ENCODE assay signal across 8 cellular contexts in genomic region chr4:183658362-183659028, GRCh38. TPM values are rescaled to one million over a fixed set of nuclear protein-coding genes. Genes with fewer than 3 reads are reported as not detected.
A peak's percentile ranks its signal among the peaks of the same experiment; 100 is the strongest.
DNase-seq lines count a peak whose midpoint lies in the region; ATAC-seq and TF ChIP-seq lines count a peak whose summit lies in the region.

No MANE protein-coding gene starts in this region.

- no peaks in the 10 kb centered on the region; the same call in 1 of the 2 replicates for H3K36me3 ChIP-seq in PC-3 (ENCODE audit: low read depth, low read length)
- H3K36me3 ChIP-seq in skeletal muscle tissue (ENCODE audit: control insufficient read depth in 3 of 3, insufficient read depth in 3 of 3, low read length in 3 of 3) = peaks cover 0 to 14% (median 5%) of the 10 kb centered on the region in 3 donors

- intact Hi-C loops in PC-3 (cut with micrococcal nuclease) = loop anchor here (2.0 to 5.0 kb wide), 2 partner anchors 22 to 104 kb away; no protein-coding TSS in a partner anchor

- H3K9ac ChIP-seq in PC-3 (ENCODE audit: low read length) (peak overlapping the region; percentile 88), skeletal muscle tissue (ENCODE audit: low read depth in 1 of 3, low read length in 3 of 3) (peak overlapping the region; percentile 83 to 97 (median 90))

- ATAC-seq in PC-3 = peak; percentile 16
- no peak for ATAC-seq in activated CD4-positive, CD25-positive, alpha-beta regulatory T cell treated with anti-CD3 and anti-CD28 coated beads, Interleukin-2, amount 50 U/mL, for 24 hours

- H3K4me1 ChIP-seq in PC-3 (ENCODE audit: insufficient read depth, low read length) (peaks cover 9% of the 10 kb centered on the region), skeletal muscle tissue (ENCODE audit: control insufficient read depth in 3 of 3, insufficient read depth in 3 of 3, low read length in 3 of 3) (peaks cover 8 to 11% (median 11%) of the 10 kb centered on the region in 3 donors)

- H3F3A ChIP-seq in PC-3 (ENCODE audit: low read length, unreplicated experiment) = no peaks in the 10 kb centered on the region

- H3K27ac ChIP-seq in PC-3 (ENCODE audit: low read length) = 0 out of 2 replicates have a peak overlapping the region, but pooled peaks have one; percentile 11
- peak overlapping the region; percentile 91 for H3K27ac ChIP-seq in skeletal muscle tissue (ENCODE audit: low read depth, low read length)

- no peak for TF ChIP-seq CTCF in GM10248 (IDR thresholded peaks at IDR 0.05; ENCODE audit: control extremely low read depth, extremely low read depth, low read depth, missing control alignments)
- no peak for TF ChIP-seq CTCF in PC-3 (conservative IDR thresholded peaks at IDR 0.05; ENCODE audit: low read depth, low read length)

- H3K9me3 ChIP-seq in PC-3 (ENCODE audit: low read length) = no peaks in the 10 kb centered on the region
- no peaks in the 10 kb centered on the region for H3K9me3 ChIP-seq in iPS-18c (ENCODE audit: control insufficient read depth, insufficient read depth, low read length)
- no peaks in the 10 kb centered on the region for H3K9me3 ChIP-seq in skeletal muscle tissue (ENCODE audit: control insufficient read depth in 3 of 3, low read length in 3 of 3)

- peak overlapping the region; percentile 72 for H2AFZ ChIP-seq in PC-3 (ENCODE audit: low read length)

- H3K4me3 ChIP-seq in PC-3 (ENCODE audit: low read length) (peak overlapping the region; percentile 84), iPS-18c (ENCODE audit: insufficient read depth, low read depth, low read length) (peak overlapping the region; percentile 79), skeletal muscle tissue (ENCODE audit: low read length in 3 of 3) (peak overlapping the region; percentile 71 to 97 (median 92))

- BruUV-seq in PC-3 (replicated peaks; lab: Mats Ljungman, UMichigan) = no TSS peak

- POLR2A ChIA-PET in GM10248 (lab: Yijun Ruan, JAX) (no interaction called here), PC-3 (lab: Charles Lee; ENCODE audit: unreplicated experiment) (no interaction called here)

- H3K4me2 ChIP-seq in PC-3 (ENCODE audit: low read length) = peak overlapping the region; percentile 92

- peaks cover 47% of the 10 kb centered on the region for H3K79me2 ChIP-seq in PC-3 (ENCODE audit: low read length)

- CTCF ChIA-PET in GM10248 (lab: Yijun Ruan, JAX) (interaction anchor here (1.3 to 1.6 kb wide), 2 partner anchors 12 to 154 kb away, joined by 4 to 6 read pairs; no protein-coding TSS in a partner anchor), PC-3 (lab: Charles Lee) (no interaction called here)

- no peaks in the 10 kb centered on the region for H4K20me1 ChIP-seq in PC-3 (ENCODE audit: low read length)

- H3K9me2 ChIP-seq in PC-3 (replicated peaks; ENCODE audit: low read length) = no peaks in the 10 kb centered on the region

- H3K27me3 ChIP-seq in PC-3 (ENCODE audit: low read length) (no peaks in the 10 kb centered on the region), skeletal muscle tissue (ENCODE audit: control insufficient read depth in 3 of 3, insufficient read depth in 3 of 3, low read length in 3 of 3) (no peaks in the 10 kb centered on the region)

- DNase-seq in GM10248 (ENCODE audit: extremely low spot score) (peak; percentile 34), HCEC 1CT (peak; percentile 0), PC-3 (peak; percentile 4), astrocyte of the hippocampus (ENCODE audit: low read depth, low spot score) (peak; percentile 47), DMS153 treated with DMSO at 0.1 percent for 48 hours (lab: John Stamatoyannopoulos, UW; ENCODE audit: unreplicated experiment) (no peak)

RNA-seq across cellular contexts. Expression of gene RWDD4, which starts 0.5 kb away (rescaled TPM):
- total RNA-seq in PC-3 (2014; rRNA removed) (22.6 and 29.6 TPM in 2 replicates), skeletal muscle tissue (13.6 TPM)

RNA-seq across cellular contexts. Expression of gene TRAPPC11, which starts 0.6 kb away (rescaled TPM):
- 19.7 and 20.0 TPM in 2 replicates for total RNA-seq in PC-3 (2014; rRNA removed)
- total RNA-seq in skeletal muscle tissue = 41.8 TPM
